Comparison of ENCODE assay signal across 10 cellular contexts in the genomic region with DNA sequence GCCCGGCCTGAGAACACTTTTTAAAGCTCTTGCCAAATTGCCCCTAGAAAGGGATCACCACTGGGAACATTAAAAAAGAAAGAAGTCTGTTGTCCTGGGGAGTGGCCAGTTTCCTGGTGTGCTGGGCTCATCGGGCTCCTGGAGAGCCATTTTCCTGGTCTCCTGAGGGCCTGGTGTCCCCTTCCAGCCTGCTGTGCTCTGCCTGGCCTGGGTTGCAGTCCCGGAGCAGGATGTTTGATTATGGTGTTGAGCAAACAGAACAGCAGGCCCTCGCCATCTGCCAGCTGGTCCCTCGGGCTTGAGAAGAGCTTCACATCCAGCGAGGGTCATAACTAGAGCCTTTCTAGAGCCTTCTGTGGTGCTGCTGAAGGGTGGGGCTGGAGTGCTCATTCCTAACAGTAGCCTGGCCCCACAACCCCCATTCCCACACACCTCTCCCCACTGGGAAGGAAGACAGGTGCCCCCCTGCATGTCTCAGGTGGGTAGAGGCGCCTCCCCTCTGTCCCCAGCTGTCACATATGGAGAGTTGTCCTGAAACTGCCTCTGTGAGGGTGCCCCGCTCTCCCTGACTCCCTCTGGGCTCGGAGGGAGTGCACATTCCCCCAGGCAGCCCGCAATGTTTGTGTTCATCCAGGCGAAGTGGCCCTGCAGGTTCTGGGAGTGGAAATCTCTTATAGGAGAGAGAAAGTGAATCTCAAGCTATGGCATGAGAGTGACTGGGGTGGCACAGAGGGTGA.
DNase-seq lines count a peak whose midpoint lies in the region; ATAC-seq and TF ChIP-seq lines count a peak whose summit lies in the region.
"Had no signal": no experiment of that assay in that cellular context is flagged by ENCODE, and none has a peak within 500 bp of the region (broad histone marks: within the 10 kb centered on the region; RNA-seq: fewer than 3 reads in every experiment).

No MANE protein-coding gene starts in this region.

- WGBS in lung, 2 donors: 58 to 69% methylated on average over 11 of the region's 11 CpGs
- WGBS in lower leg skin, 2 donors: 70 to 73% methylated on average over 7 to 10 of the region's 11 CpGs

- no peaks in the 10 kb centered on the region for H3K36me3 Mint-ChIP-seq in CD4-positive, alpha-beta T cell (ENCODE audit: low read depth)

- H3K9me2 ChIP-seq in MM.1S (replicated peaks; ENCODE audit: insufficient read depth, low read length) (no peaks in the 10 kb centered on the region), PC-3 (replicated peaks; ENCODE audit: low read length) (no peaks in the 10 kb centered on the region)

- H3K9me3 Mint-ChIP-seq in CD4-positive, alpha-beta T cell: no peaks in the 10 kb centered on the region
- H3K9me3 Mint-ChIP-seq: central memory CD8-positive, alpha-beta T cell had no signal

- peaks cover 39 to 87% (median 67%) of the 10 kb centered on the region in 10 experiments for H3K4me1 ChIP-seq in BLaER1 treated with 17β-estradiol and CSF1 and Interleukin-3, amounts not matched to agents 10 nM and 100 nM
- H3K4me1 ChIP-seq in MM.1S (ENCODE audit: low read length) (peaks cover 22% of the 10 kb centered on the region), PC-3 (ENCODE audit: insufficient read depth, low read length) (peaks cover 34% of the 10 kb centered on the region), lung (ENCODE audit: control insufficient read depth in 2 of 2, insufficient read depth in 2 of 2, low read length in 2 of 2) (peaks cover 0 to 19% of the 10 kb centered on the region in 2 donors)

- TF ChIP-seq POLR2A in lower leg skin (IDR thresholded peaks at IDR 0.05): no peak

- H3F3A ChIP-seq in MM.1S (ENCODE audit: insufficient read depth, low read length) (peaks cover 20% of the 10 kb centered on the region; the same call in 1 of the 2 replicates), PC-3 (ENCODE audit: low read length, unreplicated experiment) (no peaks in the 10 kb centered on the region)

- no peak overlapping the region for H3K4me3 ChIP-seq in BLaER1 treated with 17β-estradiol and CSF1 and Interleukin-3, amounts not matched to agents 10 nM and 100 nM
- H3K4me3 ChIP-seq in MM.1S (ENCODE audit: low read length): no peak overlapping the region
- no peak overlapping the region for H3K4me3 ChIP-seq in PC-3 (ENCODE audit: low read length)
- no peak overlapping the region for H3K4me3 ChIP-seq in lung
- no peak overlapping the region for H3K4me3 ChIP-seq in lower leg skin (ENCODE audit: low read depth, poor library complexity, severe bottlenecking)

- peak overlapping the region; percentile 71 to 90 (median 80) for H3K4me2 ChIP-seq in BLaER1 treated with 17β-estradiol and CSF1 and Interleukin-3, amounts not matched to agents 10 nM and 100 nM
- H3K4me2 ChIP-seq in MM.1S (ENCODE audit: low read depth, low read length) (0 out of 2 replicates have a peak overlapping the region, but pooled peaks have one; percentile 10), PC-3 (ENCODE audit: low read length) (peak overlapping the region; percentile 66)

- peaks cover 13% of the 10 kb centered on the region for H3K4me1 Mint-ChIP-seq in CD4-positive, alpha-beta T cell (ENCODE audit: low read depth)

- no TSS peak for BruUV-seq in PC-3 (replicated peaks; lab: Mats Ljungman, UMichigan)

- H3K79me2 ChIP-seq in MM.1S (ENCODE audit: low read length): no peaks in the 10 kb centered on the region
- peaks cover 44% of the 10 kb centered on the region for H3K79me2 ChIP-seq in PC-3 (ENCODE audit: low read length)

- no peaks in the 10 kb centered on the region for H4K20me1 ChIP-seq in BLaER1 treated with 17β-estradiol and CSF1 and Interleukin-3, amounts not matched to agents 10 nM and 100 nM
- H4K20me1 ChIP-seq in MM.1S (ENCODE audit: insufficient read depth, low read length) (no peaks in the 10 kb centered on the region), PC-3 (ENCODE audit: low read length) (no peaks in the 10 kb centered on the region)

- no peaks in the 10 kb centered on the region for H3K9me3 ChIP-seq in BLaER1 treated with 17β-estradiol and CSF1 and Interleukin-3, amounts not matched to agents 10 nM and 100 nM (replicated peaks in 1 of 11)
- no peaks in the 10 kb centered on the region for H3K9me3 ChIP-seq in MM.1S (replicated peaks; ENCODE audit: insufficient read depth, low read length)
- no peaks in the 10 kb centered on the region for H3K9me3 ChIP-seq in PC-3 (ENCODE audit: low read length)
- no peaks in the 10 kb centered on the region for H3K9me3 ChIP-seq in lung (ENCODE audit: control insufficient read depth in 2 of 2, insufficient read depth in 1 of 2, low read length in 1 of 2)
- H3K9me3 ChIP-seq in CD4-positive, alpha-beta T cell (ENCODE audit: control insufficient read depth, low read length): no peaks in the 10 kb centered on the region

- H3K36me3 ChIP-seq in BLaER1 treated with 17β-estradiol and CSF1 and Interleukin-3, amounts not matched to agents 10 nM and 100 nM: 0 out of 22 replicates have a peak, but pooled peaks cover 0 to 3% (median 0%) of the 10 kb centered on the region in 11 experiments
- no peaks in the 10 kb centered on the region for H3K36me3 ChIP-seq in MM.1S (replicated peaks; ENCODE audit: insufficient read depth, low read length)
- H3K36me3 ChIP-seq in PC-3 (ENCODE audit: low read depth, low read length): no peaks in the 10 kb centered on the region
- no peaks in the 10 kb centered on the region for H3K36me3 ChIP-seq in lung (ENCODE audit: control insufficient read depth in 2 of 2, insufficient read depth in 2 of 2, low read length in 2 of 2)

- H3K27me3 ChIP-seq in BLaER1 treated with 17β-estradiol and CSF1 and Interleukin-3, amounts not matched to agents 10 nM and 100 nM: no peaks in the 10 kb centered on the region
- no peaks in the 10 kb centered on the region for H3K27me3 ChIP-seq in MM.1S (replicated peaks; ENCODE audit: insufficient read depth, low read length)
- no peaks in the 10 kb centered on the region for H3K27me3 ChIP-seq in PC-3 (ENCODE audit: low read length)
- H3K27me3 ChIP-seq in lung (ENCODE audit: control insufficient read depth, insufficient read depth): no peaks in the 10 kb centered on the region
- H3K27me3 ChIP-seq in CD4-positive, alpha-beta T cell (ENCODE audit: control insufficient read depth, insufficient read depth, low read length): no peaks in the 10 kb centered on the region

- peak; percentile 76 for ATAC-seq in PC-3
- peak; percentile 73 for ATAC-seq in lung (ENCODE audit: insufficient read depth, low FRiP score)
- no peak for ATAC-seq in HG02759 (IDR thresholded peaks at IDR 0.05; ENCODE audit: unreplicated experiment)
- no peak for ATAC-seq in CD4-positive, alpha-beta T cell (ENCODE audit: poor library complexity)

- intact Hi-C loops in PC-3 (cut with micrococcal nuclease) (loop anchor here (5.0 kb wide), 1 partner anchor 56 kb away; no protein-coding TSS in a partner anchor), lower leg skin (cut with DNase I; ENCODE audit: low total_unique reads) (no loop called here)
- intact Hi-C loops in CD4-positive, alpha-beta T cell (cut with DNase I, micrococcal nuclease): no loop called here

- peak overlapping the region in 10 of 11 experiments; percentile 4 to 87 (median 80); a peak in 20 of 22 replicates for H3K27ac ChIP-seq in BLaER1 treated with 17β-estradiol and CSF1 and Interleukin-3, amounts not matched to agents 10 nM and 100 nM
- H3K27ac ChIP-seq in MM.1S (ENCODE audit: low read length): peak overlapping the region; percentile 71
- peak overlapping the region; percentile 79 for H3K27ac ChIP-seq in PC-3 (ENCODE audit: low read length)
- peak overlapping the region in 1 of 2 donors; percentile 78 for H3K27ac ChIP-seq in lung (ENCODE audit: low read depth in 1 of 2, low read length in 1 of 2)
- H3K27ac ChIP-seq in CD4-positive, alpha-beta T cell (ENCODE audit: low read depth, low read length): no peak overlapping the region

- peak overlapping the region in 10 of 11 experiments; percentile 19 to 75 (median 62); a peak in 17 of 22 replicates for H3K9ac ChIP-seq in BLaER1 treated with 17β-estradiol and CSF1 and Interleukin-3, amounts not matched to agents 10 nM and 100 nM
- H3K9ac ChIP-seq in MM.1S (ENCODE audit: low read length) (peak overlapping the region; percentile 6; the same call in 1 of the 2 replicates), PC-3 (ENCODE audit: low read length) (peak overlapping the region; percentile 37)

- H3K27me3 Mint-ChIP-seq in CD4-positive, alpha-beta T cell: no peaks in the 10 kb centered on the region
- H3K27me3 Mint-ChIP-seq: central memory CD8-positive, alpha-beta T cell had no signal

- CTCF ChIA-PET in PC-3 (lab: Charles Lee): interaction anchor here (0.6 kb wide), 1 partner anchor 117 kb away, joined by 11 read pairs; no protein-coding TSS in a partner anchor
- CTCF ChIA-PET in CD4-positive, alpha-beta T cell (lab: Charles Lee): interaction anchor here (0.9 kb wide), 1 partner anchor 156 kb away, joined by 3 read pairs; no protein-coding TSS in a partner anchor

- no peak overlapping the region for H3K4me3 Mint-ChIP-seq in CD4-positive, alpha-beta T cell
- H3K4me3 Mint-ChIP-seq: central memory CD8-positive, alpha-beta T cell had no signal

- POLR2A ChIA-PET in PC-3 (lab: Charles Lee; ENCODE audit: unreplicated experiment): no interaction called here
- POLR2A ChIA-PET in CD4-positive, alpha-beta T cell (lab: Charles Lee): interaction anchor here (2.2 to 3.8 kb wide), 2 partner anchors 9 to 151 kb away, joined by 9 to 23 read pairs; partner anchors contain the start of genes SIPA1L3 and WDR87

- H2AFZ ChIP-seq in MM.1S (ENCODE audit: low read length): peak overlapping the region; percentile 61; the same call in 1 of the 2 replicates
- H2AFZ ChIP-seq in PC-3 (ENCODE audit: low read length): no peak overlapping the region

- DNase-seq in MM.1S (no peak), PC-3 (peak; percentile 59), lung (ENCODE audit: low spot score) (peak; percentile 83), lower leg skin (ENCODE audit: low spot score in 2 of 2) (no peak)
- DNase-seq in CD4-positive, alpha-beta T cell: no peak
- no peak for DNase-seq in stimulated activated CD4-positive, alpha-beta T cell treated with anti-CD3 and anti-CD28 coated beads, Interleukin-1b, Interleukin-23, amount 100 ng/mL, for 48 hours
- DNase-seq: islet precursor cell had no signal

- TF ChIP-seq CTCF in MM.1S (IDR thresholded peaks at IDR 0.05; ENCODE audit: low read length): no peak
- no peak for TF ChIP-seq CTCF in PC-3 (conservative IDR thresholded peaks at IDR 0.05; ENCODE audit: low read depth, low read length)
- TF ChIP-seq CTCF in lung (IDR thresholded peaks at IDR 0.05; ENCODE audit: control extremely low read depth, extremely low read depth): no peak
- TF ChIP-seq CTCF in CD4-positive, alpha-beta T cell (IDR thresholded peaks at IDR 0.05): no peak
- no peak for TF ChIP-seq CTCF in lower leg skin (IDR thresholded peaks at IDR 0.05)

- no peak overlapping the region for H3K27ac Mint-ChIP-seq in CD4-positive, alpha-beta T cell

Comparison
In these comparisons a context has a peak if more than half of its experiments do, and no peak if none do; other contexts are left out.
1. H3K4me2 ChIP-seq: peak in every context shown above with its lines; median percentile 80 in BLaER1 treated with 17β-estradiol and CSF1 and Interleukin-3, amounts not matched to agents 10 nM and 100 nM; 66 in PC-3; 10 in MM.1S.
2. H3K9ac ChIP-seq: peak in every context shown above with its lines; median percentile 62 in BLaER1 treated with 17β-estradiol and CSF1 and Interleukin-3, amounts not matched to agents 10 nM and 100 nM; 37 in PC-3; 6 in MM.1S.
3. DNase-seq: peak in PC-3 (single experiment) and lung (single experiment); none in MM.1S (single experiment), CD4-positive, alpha-beta T cell (0 of 10), stimulated activated CD4-positive, alpha-beta T cell treated with anti-CD3 and anti-CD28 coated beads, Interleukin-1b, Interleukin-23, amount 100 ng/mL, for 48 hours (single experiment) and lower leg skin (0 of 2).
4. ATAC-seq: peak in PC-3 (single experiment) and lung (single experiment); none in HG02759 (single experiment) and CD4-positive, alpha-beta T cell (single experiment).